20 cellular contexts compared by ENCODE assay signal in genomic region chr5:1636981-1637638, GRCh38.
"Had no signal": no experiment of that assay in that cellular context is flagged by ENCODE, and none has a peak within 500 bp of the region (broad histone marks: within the 10 kb centered on the region; RNA-seq: fewer than 3 reads in every experiment).

No MANE protein-coding gene starts in this region.

- DNase-seq: activated CD4-positive, alpha-beta T cell treated with anti-CD3 and anti-CD28 coated beads, Interleukin-2, amount 50 U/mL, for 1 hour; activated CD8-positive, alpha-beta memory T cell treated with anti-CD3 and anti-CD28 coated beads for 24 hours; activated CD8-positive, alpha-beta memory T cell treated with anti-CD3 and anti-CD28 coated beads, Interleukin-2, amount 50 U/mL, for 48 hours; activated naive CD4-positive, alpha-beta T cell treated with anti-CD3 and anti-CD28 coated beads, Interleukin-2, amount 50 U/mL, for 16 hours; brain microvascular endothelial cell; cerebellar nuclear complex; dermis blood vessel endothelial cell; effector memory CD4-positive, alpha-beta T cell; esophagus squamous epithelium; heart right ventricle; lower lobe of right lung; retina; SJCRH30; stimulated activated CD4-positive, alpha-beta T cell treated with anti-CD3 and anti-CD28 coated beads, Interleukin-15, amount 100 ng/mL, for 24 hours; stimulated activated CD4-positive, alpha-beta T cell treated with anti-CD3 and anti-CD28 coated beads, Interleukin-2, amount 100 ng/mL, for 48 hours had no signal

- H3K27ac Mint-ChIP-seq: activated T-helper 2 cell treated with anti-CD3 and anti-CD28 coated beads, Interferon-gamma antibody, Interleukin-2, Interleukin-4, amounts not matched to agents 10 μg/mL and 5 μg/mL and 100 μg/mL, durations not matched to agents 14 hours and 24 hours and 36 hours; mesothelial cell of epicardium had no signal

- H3K36me3 Mint-ChIP-seq: mesothelial cell of epicardium; natural killer cell treated with Interleukin-12 subunit alpha and Interleukin-12 subunit beta and Interleukin-15 and Interleukin-18, amount 100 ng/mL, for 72 hours had no signal

- H3K36me3 ChIP-seq: brain microvascular endothelial cell, esophagus squamous epithelium, heart right ventricle, lower lobe of right lung, SJCRH30, thoracic aorta, upper lobe of left lung had no signal

- H3K4me1 ChIP-seq: SJCRH30 had no signal

- H3K9me3 Mint-ChIP-seq: activated T-helper 2 cell treated with anti-CD3 and anti-CD28 coated beads, Interferon-gamma antibody, Interleukin-2, Interleukin-4, amounts not matched to agents 10 μg/mL and 5 μg/mL and 100 μg/mL, durations not matched to agents 14 hours and 24 hours and 36 hours; mesothelial cell of epicardium; natural killer cell treated with Interleukin-12 subunit alpha and Interleukin-12 subunit beta and Interleukin-15 and Interleukin-18, amount 100 ng/mL, for 72 hours had no signal

- H3K4me3 ChIP-seq: esophagus squamous epithelium, heart right ventricle, lower lobe of right lung, SJCRH30, thoracic aorta, upper lobe of left lung had no signal

- H3K9me3 ChIP-seq: esophagus squamous epithelium, heart right ventricle, lower lobe of right lung, SJCRH30, thoracic aorta, upper lobe of left lung had no signal

- H3K4me3 Mint-ChIP-seq: mesothelial cell of epicardium; natural killer cell treated with Interleukin-12 subunit alpha and Interleukin-12 subunit beta and Interleukin-15 and Interleukin-18, amount 100 ng/mL, for 72 hours had no signal

- ATAC-seq: heart right ventricle; lower lobe of right lung; natural killer cell treated with Interleukin-12 subunit alpha and Interleukin-12 subunit beta and Interleukin-15 and Interleukin-18, amount 100 ng/mL, for 72 hours had no signal

- H3K27me3 ChIP-seq: SJCRH30, upper lobe of left lung had no signal

- H3K27ac ChIP-seq: brain microvascular endothelial cell, esophagus squamous epithelium, heart right ventricle, lower lobe of right lung, SJCRH30, thoracic aorta, upper lobe of left lung had no signal
